In genomic region chr9:138050472-138051330, GRCh38 we compare ENCODE assay signal across 23 cellular contexts.
DNase-seq lines count a peak whose midpoint lies in the region; ATAC-seq and TF ChIP-seq lines count a peak whose summit lies in the region.
"Had no signal": no experiment of that assay in that cellular context is flagged by ENCODE, and none has a peak within 500 bp of the region (broad histone marks: within the 10 kb centered on the region; RNA-seq: fewer than 3 reads in every experiment).

No MANE protein-coding gene starts in this region.

- no peak overlapping the region for H3K4me3 ChIP-seq in H7 (ENCODE audit: insufficient read depth, low read depth, low read length)
- H3K4me3 ChIP-seq: ovary, right lobe of liver had no signal

- H3K9me3 Mint-ChIP-seq in CD14-positive monocyte: no peaks in the 10 kb centered on the region
- H3K9me3 Mint-ChIP-seq: activated T-helper 17 cell treated with anti-CD3 and anti-CD28 coated beads, Interleukin-2, amount 50 U/mL, for 72 hours; brain; CD4-positive, alpha-beta memory T cell had no signal

- H3K36me3 ChIP-seq in H7 (replicated peaks; ENCODE audit: control insufficient read depth, insufficient read depth, low read length): no peaks in the 10 kb centered on the region; the same call in 1 of the 2 replicates
- H3K36me3 ChIP-seq: ovary, right lobe of liver had no signal

- intact Hi-C loops in CD14-positive monocyte (cut with micrococcal nuclease): no loop called here
- intact Hi-C loops in sciatic nerve (cut with DNase I): no loop called here

- no peaks in the 10 kb centered on the region for H3K4me1 Mint-ChIP-seq in CD14-positive monocyte
- H3K4me1 Mint-ChIP-seq: activated T-helper 17 cell treated with anti-CD3 and anti-CD28 coated beads, Interleukin-2, amount 50 U/mL, for 72 hours had no signal

- no peaks in the 10 kb centered on the region for H3K27me3 ChIP-seq in H7 (ENCODE audit: control insufficient read depth, insufficient read depth, low read length)
- H3K27me3 ChIP-seq: ovary, right lobe of liver had no signal

- H3K27ac Mint-ChIP-seq in CD14-positive monocyte: no peak overlapping the region
- H3K27ac Mint-ChIP-seq: activated T-helper 17 cell treated with anti-CD3 and anti-CD28 coated beads, Interleukin-2, amount 50 U/mL, for 72 hours; brain; CD4-positive, alpha-beta memory T cell; memory B cell; naive B cell had no signal

- no peaks in the 10 kb centered on the region for H3K36me3 Mint-ChIP-seq in CD14-positive monocyte
- H3K36me3 Mint-ChIP-seq: CD4-positive, alpha-beta memory T cell; memory B cell; naive B cell had no signal

- no peak overlapping the region for H3K4me3 Mint-ChIP-seq in CD14-positive monocyte
- H3K4me3 Mint-ChIP-seq: activated T-helper 17 cell treated with anti-CD3 and anti-CD28 coated beads, Interleukin-2, amount 50 U/mL, for 72 hours; brain; CD4-positive, alpha-beta memory T cell; memory B cell; naive B cell had no signal

- no peak for TF ChIP-seq CTCF in CD14-positive monocyte (IDR thresholded peaks at IDR 0.05)

- DNase-seq in CD14-positive monocyte (ENCODE audit: low spot score): peak; percentile 17
- DNase-seq in H7: peak; percentile 38
- DNase-seq in iPS-NIHi11 (ENCODE audit: low spot score): peak; percentile 23
- peak; percentile 32 for DNase-seq in sciatic nerve (ENCODE audit: low spot score)
- no peak for DNase-seq in NCI-H146 (lab: John Stamatoyannopoulos, UW)
- no peak for DNase-seq in DMS153 (lab: John Stamatoyannopoulos, UW)
- DNase-seq: CD4-positive, alpha-beta memory T cell; GDM1; KBM-7; naive B cell; NCI-H1694; NCI-H2171; NCI-H526; RPMI8226; substantia nigra; T-helper 9 cell had no signal

- ATAC-seq in sciatic nerve (no peak), HG03159 (IDR thresholded peaks at IDR 0.05; ENCODE audit: unreplicated experiment) (no peak)
- ATAC-seq: activated T-helper 17 cell treated with anti-CD3 and anti-CD28 coated beads, Interleukin-2, amount 50 U/mL, for 72 hours; HCT116; right lobe of liver had no signal

- H3K27me3 Mint-ChIP-seq in CD14-positive monocyte (ENCODE audit: low read depth in 3 of 3): peaks cover 15 to 28% (median 17%) of the 10 kb centered on the region in 3 donors

Comparison
In these comparisons a context has a peak if more than half of its experiments do, and no peak if none do; other contexts are left out.
1. DNase-seq: peak in CD14-positive monocyte (single experiment), H7 (single experiment), iPS-NIHi11 (single experiment) and sciatic nerve (single experiment); none in NCI-H146 (single experiment) and DMS153 (single experiment).